21 cellular contexts compared by ENCODE assay signal in genomic region chr1:41846595-41846994, GRCh38.
DNase-seq lines count a peak whose midpoint lies in the region; ATAC-seq and TF ChIP-seq lines count a peak whose summit lies in the region.
"Had no signal": no experiment of that assay in that cellular context is flagged by ENCODE, and none has a peak within 500 bp of the region (broad histone marks: within the 10 kb centered on the region; RNA-seq: fewer than 3 reads in every experiment).

No MANE protein-coding gene starts in this region.

- H3K27me3 ChIP-seq in H7 (ENCODE audit: control insufficient read depth, insufficient read depth, low read length): no peaks in the 10 kb centered on the region; the same call in 1 of the 2 replicates
- H3K27me3 ChIP-seq: SJSA1 had no signal

- intact Hi-C loops in natural killer cell (cut with micrococcal nuclease): no loop called here

- peaks cover 15% of the 10 kb centered on the region for H3K36me3 Mint-ChIP-seq in natural killer cell treated with Interleukin-12 subunit alpha and Interleukin-12 subunit beta and Interleukin-15 and Interleukin-18, amount 100 ng/mL, for 72 hours
- H3K36me3 Mint-ChIP-seq in natural killer cell: peaks cover 7% of the 10 kb centered on the region

- H3K4me3 Mint-ChIP-seq in natural killer cell treated with Interleukin-12 subunit alpha and Interleukin-12 subunit beta and Interleukin-15 and Interleukin-18, amount 100 ng/mL, for 72 hours: no peak overlapping the region
- H3K4me3 Mint-ChIP-seq in natural killer cell: no peak overlapping the region
- H3K4me3 Mint-ChIP-seq: central memory CD8-positive, alpha-beta T cell; H9; naive thymus-derived CD4-positive, alpha-beta T cell had no signal

- H3K36me3 ChIP-seq in H7 (replicated peaks; ENCODE audit: control insufficient read depth, insufficient read depth, low read length): no peaks in the 10 kb centered on the region
- H3K36me3 ChIP-seq: prostate gland, SJSA1 had no signal

- peak overlapping the region in 1 of 2 donors; percentile 90 for H3K27ac Mint-ChIP-seq in natural killer cell treated with Interleukin-12 subunit alpha and Interleukin-12 subunit beta and Interleukin-15 and Interleukin-18, amount 100 ng/mL, for 72 hours
- no peak overlapping the region for H3K27ac Mint-ChIP-seq in natural killer cell
- H3K27ac Mint-ChIP-seq: H9; naive thymus-derived CD4-positive, alpha-beta T cell had no signal

- TF ChIP-seq CTCF in natural killer cell (IDR thresholded peaks at IDR 0.05) (no peak), fibroblast of mammary gland (conservative IDR thresholded peaks at IDR 0.05; ENCODE audit: control insufficient read depth, insufficient read depth, low read depth, low read length) (no peak)

- H3K9me3 Mint-ChIP-seq in natural killer cell treated with Interleukin-12 subunit alpha and Interleukin-12 subunit beta and Interleukin-15 and Interleukin-18, amount 100 ng/mL, for 72 hours: no peaks in the 10 kb centered on the region
- H3K9me3 Mint-ChIP-seq in natural killer cell: no peaks in the 10 kb centered on the region
- H3K9me3 Mint-ChIP-seq: activated naive CD4-positive, alpha-beta T cell treated with anti-CD3 and anti-CD28 coated beads, Interleukin-2, amount 50 U/mL, for 72 hours; central memory CD8-positive, alpha-beta T cell; H9; naive thymus-derived CD4-positive, alpha-beta T cell had no signal

- in situ Hi-C loops in SK-MEL-5 (cut with HindIII; ENCODE audit: low pct_unique_long_range_greater_than_20kb, low sequenced_read_pairs): no loop called here

- H3K4me3 ChIP-seq in fibroblast of mammary gland (ENCODE audit: control insufficient read depth, low read depth, low read length) (no peak overlapping the region), H7 (ENCODE audit: insufficient read depth, low read depth, low read length) (no peak overlapping the region)
- H3K4me3 ChIP-seq: lung, prostate gland, SJSA1 had no signal

- peak; percentile 44 for DNase-seq in natural killer cell treated with Interleukin-12 subunit alpha and Interleukin-12 subunit beta and Interleukin-15 and Interleukin-18, amount 100 ng/mL, for 72 hours (ENCODE audit: low spot score)
- no peak for DNase-seq in natural killer cell
- peak; percentile 36 for DNase-seq in SK-MEL-5 (ENCODE audit: low read depth, low spot score)
- peak; percentile 67 for DNase-seq in fibroblast of mammary gland (ENCODE audit: low read depth)
- DNase-seq in stimulated activated CD4-positive, alpha-beta T cell treated with anti-CD3 and anti-CD28 coated beads, Interleukin-4, amount 100 ng/mL, for 24 hours: no peak
- no peak for DNase-seq in H7
- DNase-seq: COR-L47; GDM1; H9; naive thymus-derived CD4-positive, alpha-beta T cell; NCI-H1930; NCI-H524; stimulated activated naive CD8-positive, alpha-beta T cell treated with anti-CD3 and anti-CD28 coated beads, Interleukin-15, Interleukin-2, amounts not matched to agents 100 U/mL and 50 U/mL, for 24 hours; T1000 had no signal

- no peak for ATAC-seq in natural killer cell treated with Interleukin-12 subunit alpha and Interleukin-12 subunit beta and Interleukin-15 and Interleukin-18, amount 100 ng/mL, for 72 hours
- ATAC-seq in natural killer cell (no peak), HG03432 (IDR thresholded peaks at IDR 0.05; ENCODE audit: unreplicated experiment) (no peak), HG03342 (IDR thresholded peaks at IDR 0.05; ENCODE audit: unreplicated experiment) (no peak)
- ATAC-seq: activated naive CD4-positive, alpha-beta T cell treated with anti-CD3 and anti-CD28 coated beads, Interleukin-2, amount 50 U/mL, for 72 hours; naive thymus-derived CD4-positive, alpha-beta T cell; stimulated activated naive CD8-positive, alpha-beta T cell treated with anti-CD3 and anti-CD28 coated beads, Interleukin-15, Interleukin-2, amounts not matched to agents 100 U/mL and 50 U/mL, for 24 hours had no signal

- peaks cover 42 to 74% of the 10 kb centered on the region in 2 donors for H3K4me1 Mint-ChIP-seq in natural killer cell treated with Interleukin-12 subunit alpha and Interleukin-12 subunit beta and Interleukin-15 and Interleukin-18, amount 100 ng/mL, for 72 hours (ENCODE audit: low read depth in 2 of 2)
- peaks cover 43 to 59% of the 10 kb centered on the region in 2 donors for H3K4me1 Mint-ChIP-seq in natural killer cell

- no peaks in the 10 kb centered on the region for H3K27me3 Mint-ChIP-seq in natural killer cell treated with Interleukin-12 subunit alpha and Interleukin-12 subunit beta and Interleukin-15 and Interleukin-18, amount 100 ng/mL, for 72 hours
- H3K27me3 Mint-ChIP-seq in natural killer cell (ENCODE audit: low read depth in 2 of 2): no peaks in the 10 kb centered on the region
- H3K27me3 Mint-ChIP-seq: central memory CD8-positive, alpha-beta T cell had no signal

Comparison
In these comparisons a context has a peak if more than half of its experiments do, and no peak if none do; other contexts are left out.
1. DNase-seq: peak in natural killer cell treated with Interleukin-12 subunit alpha and Interleukin-12 subunit beta and Interleukin-15 and Interleukin-18, amount 100 ng/mL, for 72 hours (single experiment), SK-MEL-5 (single experiment) and fibroblast of mammary gland (single experiment); none in natural killer cell (single experiment), stimulated activated CD4-positive, alpha-beta T cell treated with anti-CD3 and anti-CD28 coated beads, Interleukin-4, amount 100 ng/mL, for 24 hours (single experiment) and H7 (single experiment).